21 cellular contexts compared by ENCODE assay signal in the genomic region with DNA sequence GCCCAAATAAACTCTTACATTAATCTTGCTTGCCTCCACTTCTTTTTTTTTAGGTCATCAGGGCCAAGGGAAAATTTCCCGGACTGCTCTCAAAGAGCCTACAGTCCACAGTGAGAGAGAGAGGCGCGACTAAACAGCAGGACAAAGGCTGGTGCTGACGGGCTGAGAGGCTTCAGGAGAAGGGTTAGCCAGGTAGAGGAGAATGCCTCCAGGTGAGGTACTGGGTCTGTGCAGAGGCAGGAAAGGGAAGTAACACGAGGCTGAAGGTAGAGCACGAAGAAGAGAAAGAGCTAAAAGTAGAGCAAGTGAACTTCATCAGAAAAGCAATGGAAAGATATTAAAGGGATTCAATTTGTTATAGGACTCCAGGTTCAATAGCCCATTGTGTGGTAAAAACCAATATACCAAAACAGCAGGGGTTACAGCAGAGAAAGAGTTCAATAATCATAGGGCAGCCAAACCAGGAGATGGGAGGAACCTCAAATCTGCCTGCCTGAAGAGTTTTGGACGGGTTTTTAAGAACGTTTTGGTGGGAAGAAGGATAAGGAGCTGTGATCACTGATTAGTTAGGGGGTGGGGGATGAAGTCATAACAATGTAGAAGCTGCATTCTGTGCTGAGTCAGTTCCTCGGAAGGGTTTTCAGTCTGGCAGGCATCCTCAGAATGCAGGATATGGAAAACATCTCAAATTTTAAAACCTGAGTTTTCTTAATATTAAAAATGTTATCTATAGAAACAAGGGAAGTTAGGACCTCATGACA.
DNase-seq lines count a peak whose midpoint lies in the region; ATAC-seq and TF ChIP-seq lines count a peak whose summit lies in the region.
"Had no signal": no experiment of that assay in that cellular context is flagged by ENCODE, and none has a peak within 500 bp of the region (broad histone marks: within the 10 kb centered on the region; RNA-seq: fewer than 3 reads in every experiment).

No MANE protein-coding gene starts in this region.

- peak overlapping the region; percentile 58 for H3K27ac ChIP-seq in C4-2B
- H3K27ac ChIP-seq: dorsolateral prefrontal cortex, left lung, pancreas, PC-9, SJSA1, spleen had no signal

- H3K36me3 Mint-ChIP-seq in chondrocyte (ENCODE audit: low read depth) (no peaks in the 10 kb centered on the region), mesothelial cell of epicardium (peaks cover 6% of the 10 kb centered on the region)

- peak overlapping the region; percentile 85 for H3K27ac Mint-ChIP-seq in chondrocyte (ENCODE audit: unreplicated experiment)
- H3K27ac Mint-ChIP-seq in mesothelial cell of epicardium, result peak overlapping the region; percentile 97
- H3K27ac Mint-ChIP-seq: activated naive CD8-positive, alpha-beta T cell; IgD-negative memory B cell; T-helper 2 cell treated with Interferon-gamma antibody and Interleukin-4, amounts not matched to agents 5 μg/mL and 100 μg/mL, for 36 hours had no signal

- ATAC-seq in HG03039 (IDR thresholded peaks at IDR 0.05; ENCODE audit: unreplicated experiment), result no peak
- ATAC-seq: activated CD4-positive, CD25-positive, alpha-beta regulatory T cell treated with anti-CD3 and anti-CD28 coated beads, Interleukin-2, amount 50 U/mL, for 24 hours; left lung; pancreas had no signal

- H3K4me1 Mint-ChIP-seq in chondrocyte (ENCODE audit: low read depth) (peaks cover 47% of the 10 kb centered on the region), mesothelial cell of epicardium (peaks cover 45% of the 10 kb centered on the region)
- H3K4me1 Mint-ChIP-seq: IgD-negative memory B cell had no signal

- no peak overlapping the region for H3K4me3 Mint-ChIP-seq in chondrocyte (ENCODE audit: unreplicated experiment)
- H3K4me3 Mint-ChIP-seq in mesothelial cell of epicardium, result no peak overlapping the region
- H3K4me3 Mint-ChIP-seq: activated naive CD8-positive, alpha-beta T cell; IgD-negative memory B cell; T-helper 2 cell treated with Interferon-gamma antibody and Interleukin-4, amounts not matched to agents 5 μg/mL and 100 μg/mL, for 36 hours had no signal

- H3K27me3 Mint-ChIP-seq in chondrocyte (ENCODE audit: low read depth) (no peaks in the 10 kb centered on the region), mesothelial cell of epicardium (ENCODE audit: low read depth) (no peaks in the 10 kb centered on the region)
- H3K27me3 Mint-ChIP-seq: activated naive CD8-positive, alpha-beta T cell; IgD-negative memory B cell had no signal

- H3K9me3 Mint-ChIP-seq in chondrocyte (ENCODE audit: low read depth) (no peaks in the 10 kb centered on the region), mesothelial cell of epicardium (peaks cover 9% of the 10 kb centered on the region)

- DNase-seq in M059J (ENCODE audit: low read depth) (peak; percentile 34), chondrocyte (ENCODE audit: low spot score) (no peak), mesothelial cell of epicardium (ENCODE audit: low spot score in 2 of 2, unreplicated experiment in 2 of 2) (no peak), SKM-1 treated with dmso at 0.1 percent for 144 hours (lab: John Stamatoyannopoulos, UW; ENCODE audit: unreplicated experiment) (no peak), mesenteric fat pad (ENCODE audit: low spot score) (no peak)
- DNase-seq in activated T-cell treated with anti-CD3 and anti-CD28 coated beads, Interleukin-2, amount 50 U/mL, for 48 hours, result no peak
- DNase-seq: BE2C, dorsolateral prefrontal cortex, left lung, NCI-H1694 treated with DMSO at 0.1 percent for 48 hours, NCI-H345, pancreas, PC-9, spleen had no signal

- no peak for TF ChIP-seq CTCF in C4-2B (conservative IDR thresholded peaks at IDR 0.05)
- TF ChIP-seq CTCF in chondrocyte (IDR thresholded peaks at IDR 0.05), result no peak
- no peak for TF ChIP-seq CTCF in mesothelial cell of epicardium (IDR thresholded peaks at IDR 0.05; ENCODE audit: unreplicated experiment)
